In the genomic region with DNA sequence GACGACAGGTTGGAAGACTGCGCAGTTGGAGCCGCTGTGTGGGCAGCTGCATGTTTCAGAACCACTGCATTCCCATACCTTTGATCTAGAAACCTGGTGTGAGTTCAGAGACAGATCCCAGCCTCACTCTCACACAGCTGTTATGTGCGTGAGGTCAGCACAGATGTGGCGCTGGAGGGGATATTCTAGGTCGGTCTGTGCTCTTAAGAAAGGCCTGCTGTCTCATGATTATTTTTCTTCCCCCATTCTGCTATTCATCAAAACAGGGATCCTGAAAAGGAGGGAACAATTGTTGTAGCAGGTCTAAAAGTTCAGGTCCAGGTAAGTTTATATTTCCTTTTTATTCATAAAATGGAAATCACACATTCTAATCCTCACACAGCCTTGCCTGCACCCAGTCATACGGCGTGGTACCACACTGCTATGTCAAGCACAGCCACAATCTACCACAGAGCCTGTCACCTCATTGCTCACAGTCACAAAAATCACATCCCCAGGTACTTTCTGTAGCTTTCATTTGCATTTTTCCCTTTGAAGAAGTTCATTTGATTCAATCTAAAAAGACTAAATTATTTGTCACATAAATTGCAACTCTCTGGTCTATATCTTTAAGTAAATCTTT, we compare ENCODE assay signal across 8 cellular contexts. TPM values are rescaled to one million over a fixed set of nuclear protein-coding genes. Genes with fewer than 3 reads are reported as not detected.
DNase-seq lines count a peak whose midpoint lies in the region; ATAC-seq, FAIRE-seq and TF ChIP-seq lines count a peak whose summit lies in the region.

No MANE protein-coding gene starts in this region.

- FAIRE-seq in H54 (lab: Jason Lieb, UNC): no peak

- H3K4me2 ChIP-seq in MM.1S (ENCODE audit: low read depth, low read length): peak overlapping the region; percentile 67

- H3K9me3 ChIP-seq in MM.1S (replicated peaks; ENCODE audit: insufficient read depth, low read length): no peaks in the 10 kb centered on the region

- peaks cover 16% of the 10 kb centered on the region for H3K79me2 ChIP-seq in MM.1S (ENCODE audit: low read length)

- H4K20me1 ChIP-seq in MM.1S (ENCODE audit: insufficient read depth, low read length): no peaks in the 10 kb centered on the region

- H3K27me3 Mint-ChIP-seq in central memory CD8-positive, alpha-beta T cell: no peaks in the 10 kb centered on the region
- no peaks in the 10 kb centered on the region for H3K27me3 Mint-ChIP-seq in natural killer cell (ENCODE audit: low read depth in 2 of 2)

- peaks cover 5% of the 10 kb centered on the region for H3K9me3 Mint-ChIP-seq in central memory CD8-positive, alpha-beta T cell
- H3K9me3 Mint-ChIP-seq in natural killer cell: no peaks in the 10 kb centered on the region

- intact Hi-C loops in natural killer cell (cut with micrococcal nuclease): loop anchor here (2.0 to 5.0 kb wide), 2 partner anchors 57 to 470 kb away; partner anchors contain the start of genes BLVRB and SPTBN4

- peak overlapping the region; percentile 86 for H3K4me3 Mint-ChIP-seq in central memory CD8-positive, alpha-beta T cell
- H3K4me3 Mint-ChIP-seq in natural killer cell: peak overlapping the region; percentile 91

- peaks cover 2% of the 10 kb centered on the region; the same call in 1 of the 2 replicates for H3F3A ChIP-seq in MM.1S (ENCODE audit: insufficient read depth, low read length)

- no peaks in the 10 kb centered on the region for H3K9me2 ChIP-seq in MM.1S (replicated peaks; ENCODE audit: insufficient read depth, low read length)

- no peak for TF ChIP-seq POLR2A in H54 (IDR thresholded peaks at IDR 0.05; ENCODE audit: low read depth, low read length)

- H2AFZ ChIP-seq in MM.1S (ENCODE audit: low read length): peak overlapping the region; percentile 88

- H3K36me3 Mint-ChIP-seq in central memory CD8-positive, alpha-beta T cell (ENCODE audit: insufficient read depth): peaks cover 8% of the 10 kb centered on the region
- no peaks in the 10 kb centered on the region for H3K36me3 Mint-ChIP-seq in natural killer cell

- peak overlapping the region; percentile 89 for H3K4me3 ChIP-seq in MM.1S (ENCODE audit: low read length)

- H3K4me1 Mint-ChIP-seq in central memory CD8-positive, alpha-beta T cell: peaks cover 31% of the 10 kb centered on the region
- peaks cover 25% of the 10 kb centered on the region in 2 donors for H3K4me1 Mint-ChIP-seq in natural killer cell

- ATAC-seq in central memory CD8-positive, alpha-beta T cell (replicated peaks; ENCODE audit: extremely low read depth, poor library complexity, severe bottlenecking): peak; percentile 35
- ATAC-seq in natural killer cell (peak in 1 of 3 donors; percentile 24), HG03354 (IDR thresholded peaks at IDR 0.05; ENCODE audit: poor library complexity, severe bottlenecking, unreplicated experiment) (no peak), HG03457 (IDR thresholded peaks at IDR 0.05; ENCODE audit: unreplicated experiment) (no peak)

- 0 out of 2 replicates have a peak, but pooled peaks cover 3% of the 10 kb centered on the region for H3K4me1 ChIP-seq in MM.1S (ENCODE audit: low read length)

- no peaks in the 10 kb centered on the region for H3K27me3 ChIP-seq in MM.1S (replicated peaks; ENCODE audit: insufficient read depth, low read length)

- peak overlapping the region; percentile 94 for H3K27ac Mint-ChIP-seq in central memory CD8-positive, alpha-beta T cell (ENCODE audit: low read depth)
- peak overlapping the region; percentile 88 to 91 for H3K27ac Mint-ChIP-seq in natural killer cell

- TF ChIP-seq CTCF in MM.1S (IDR thresholded peaks at IDR 0.05; ENCODE audit: low read length): no peak
- no peak for TF ChIP-seq CTCF in natural killer cell (IDR thresholded peaks at IDR 0.05)

- H3K36me3 ChIP-seq in MM.1S (replicated peaks; ENCODE audit: insufficient read depth, low read length): no peaks in the 10 kb centered on the region

- H3K9ac ChIP-seq in MM.1S (ENCODE audit: low read length): peak overlapping the region; percentile 56; the same call in 1 of the 2 replicates

- DNase-seq in DMS53 (lab: John Stamatoyannopoulos, UW): peak; percentile 72
- peak; percentile 26 for DNase-seq in MM.1S
- no peak for DNase-seq in central memory CD8-positive, alpha-beta T cell (ENCODE audit: low spot score in 2 of 2)
- no peak for DNase-seq in natural killer cell
- no peak for DNase-seq in effector CD8-positive, alpha-beta T cell (lab: John Stamatoyannopoulos, UW)
- DNase-seq in H54 (ENCODE audit: insufficient read length, low spot score): no peak

- H3K27ac ChIP-seq in MM.1S (ENCODE audit: low read length): peak overlapping the region; percentile 38; the same call in 1 of the 2 replicates

RNA-seq across cellular contexts. Expression of gene ZNF546, which starts 0.8 kb away (rescaled TPM):
- 1 to 10 TPM; 3.3 to 4.0 (median 3.8) TPM for total RNA-seq in natural killer cell

RNA-seq across cellular contexts. Expression of gene PSMC4, which starts 26.7 kb away (rescaled TPM):
- 100 to 1,000 TPM in 2 of 3 donors, 10 to 100 TPM in 1; 84.9 to 116 (median 101) TPM for total RNA-seq in natural killer cell

RNA-seq across cellular contexts. Expression of gene ZNF780B, which starts 58.3 kb away (rescaled TPM):
- 10 to 100 TPM; 14.1 to 19.2 (median 17.2) TPM for total RNA-seq in natural killer cell

Comparison
In these comparisons a context has a peak if more than half of its experiments do, and no peak if none do; other contexts are left out.
1. DNase-seq: peak in DMS53 (single experiment) and MM.1S (single experiment); none in central memory CD8-positive, alpha-beta T cell (0 of 2), natural killer cell (single experiment), effector CD8-positive, alpha-beta T cell (single experiment) and H54 (single experiment).